7 cellular contexts compared by ENCODE assay signal in the genomic region with DNA sequence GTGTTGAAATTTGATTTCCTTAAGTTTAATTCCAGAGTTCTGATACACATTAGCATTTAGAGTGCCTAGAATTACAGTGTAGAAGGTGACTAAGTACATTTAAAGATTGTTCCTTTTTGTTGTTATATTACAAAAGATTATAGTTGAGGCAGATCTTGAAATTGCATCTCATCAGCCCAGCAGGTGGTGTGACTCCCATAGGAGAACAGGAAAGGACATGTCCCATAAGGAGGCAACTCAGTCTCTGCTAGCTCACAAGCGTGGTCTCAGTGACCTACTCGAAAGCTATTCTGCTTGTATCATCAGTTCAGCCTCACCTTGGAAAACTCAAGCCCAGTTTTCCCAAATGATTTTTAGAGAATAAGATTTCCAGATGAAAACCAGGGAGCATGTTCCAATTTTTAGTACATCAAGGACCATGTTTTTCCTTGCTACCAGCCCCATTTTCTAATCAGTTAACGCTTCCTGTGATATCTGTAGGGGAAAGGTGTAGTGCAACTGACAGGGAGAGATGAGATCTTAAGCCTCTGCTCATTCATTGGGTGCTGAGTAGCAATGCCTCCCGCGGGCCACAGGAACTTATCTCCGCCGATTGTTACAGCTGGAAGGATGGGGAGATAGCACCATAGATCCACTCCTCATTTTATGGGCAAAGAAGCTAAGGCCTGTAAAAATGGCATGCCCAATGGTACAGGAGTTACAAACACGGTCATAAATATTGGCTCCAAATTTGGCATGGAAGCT. TPM values are rescaled to one million over a fixed set of nuclear protein-coding genes. Genes with fewer than 3 reads are reported as not detected.
DNase-seq lines count a peak whose midpoint lies in the region; ATAC-seq and TF ChIP-seq lines count a peak whose summit lies in the region.

No MANE protein-coding gene starts in this region.

- peaks cover 46% of the 10 kb centered on the region for H3K27me3 Mint-ChIP-seq in activated T-helper 2 cell treated with anti-CD3 and anti-CD28 coated beads, Interferon-gamma antibody, Interleukin-2, Interleukin-4, amounts not matched to agents 10 μg/mL and 5 μg/mL and 100 μg/mL, durations not matched to agents 14 hours and 24 hours and 36 hours (ENCODE audit: low read depth)
- H3K27me3 Mint-ChIP-seq in stimulated activated naive B cell treated with anti-CD40 and anti-IgM and Interleukin-4, amounts not matched to agents 10 μg/mL and 1 μg/mL and 100 μg/mL, for 72 hours, result peaks cover 20 to 24% of the 10 kb centered on the region in 2 donors

- H3K9me3 ChIP-seq in HUES48 (ENCODE audit: control insufficient read depth, insufficient read depth, low read length) (no peaks in the 10 kb centered on the region), iPS-18c (ENCODE audit: control insufficient read depth, insufficient read depth, low read length) (no peaks in the 10 kb centered on the region)

- no peak overlapping the region for H3K9ac ChIP-seq in HUES48 (ENCODE audit: low read depth, low read length)

- peaks cover 23% of the 10 kb centered on the region for H3K4me1 ChIP-seq in HUES48 (ENCODE audit: control insufficient read depth, insufficient read depth, low read length)

- H3K4me3 ChIP-seq in HUES48 (ENCODE audit: low read depth, low read length), result peak overlapping the region; percentile 95
- peak overlapping the region; percentile 97; the same call in 1 of the 2 replicates for H3K4me3 ChIP-seq in iPS-18c (ENCODE audit: insufficient read depth, low read depth, low read length)
- H3K4me3 ChIP-seq in coronary artery, result no peak overlapping the region

- H3K27ac ChIP-seq in HUES48 (ENCODE audit: low read depth, low read length) (no peak overlapping the region), coronary artery (peak overlapping the region in 1 of 2 donors; percentile 95)

- peaks cover 22% of the 10 kb centered on the region for H3K4me1 Mint-ChIP-seq in activated T-helper 2 cell treated with anti-CD3 and anti-CD28 coated beads, Interferon-gamma antibody, Interleukin-2, Interleukin-4, amounts not matched to agents 10 μg/mL and 5 μg/mL and 100 μg/mL, durations not matched to agents 14 hours and 24 hours and 36 hours (ENCODE audit: low read depth)
- peaks cover 16 to 32% of the 10 kb centered on the region in 2 donors for H3K4me1 Mint-ChIP-seq in stimulated activated naive B cell treated with anti-CD40 and anti-IgM and Interleukin-4, amounts not matched to agents 10 μg/mL and 1 μg/mL and 100 μg/mL, for 72 hours

- no peak overlapping the region for H3K27ac Mint-ChIP-seq in activated T-helper 2 cell treated with anti-CD3 and anti-CD28 coated beads, Interferon-gamma antibody, Interleukin-2, Interleukin-4, amounts not matched to agents 10 μg/mL and 5 μg/mL and 100 μg/mL, durations not matched to agents 14 hours and 24 hours and 36 hours
- H3K27ac Mint-ChIP-seq in stimulated activated naive B cell treated with anti-CD40 and anti-IgM and Interleukin-4, amounts not matched to agents 10 μg/mL and 1 μg/mL and 100 μg/mL, for 72 hours, result no peak overlapping the region

- intact Hi-C loops in activated T-helper 2 cell treated with anti-CD3 and anti-CD28 coated beads, Interferon-gamma antibody, Interleukin-2, Interleukin-4, amounts not matched to agents 10 μg/mL and 5 μg/mL and 100 μg/mL, durations not matched to agents 14 hours and 24 hours and 36 hours (cut with micrococcal nuclease), result loop anchor here (5.0 kb wide), 1 partner anchor 259 kb away; no protein-coding TSS in a partner anchor

- H3K4me3 Mint-ChIP-seq in activated T-helper 2 cell treated with anti-CD3 and anti-CD28 coated beads, Interferon-gamma antibody, Interleukin-2, Interleukin-4, amounts not matched to agents 10 μg/mL and 5 μg/mL and 100 μg/mL, durations not matched to agents 14 hours and 24 hours and 36 hours (ENCODE audit: low read depth), result peak overlapping the region; percentile 77
- peak overlapping the region; percentile 73 to 81 for H3K4me3 Mint-ChIP-seq in stimulated activated naive B cell treated with anti-CD40 and anti-IgM and Interleukin-4, amounts not matched to agents 10 μg/mL and 1 μg/mL and 100 μg/mL, for 72 hours

- peaks cover 34% of the 10 kb centered on the region for H3K27me3 ChIP-seq in HUES48 (ENCODE audit: control insufficient read depth, insufficient read depth, low read length)

- DNase-seq in activated T-helper 2 cell treated with anti-CD3 and anti-CD28 coated beads, Interferon-gamma antibody, Interleukin-2, Interleukin-4, amounts not matched to agents 10 μg/mL and 5 μg/mL and 100 μg/mL, durations not matched to agents 14 hours and 24 hours and 36 hours (ENCODE audit: low spot score), result no peak
- DNase-seq in stimulated activated naive B cell treated with anti-CD40 and anti-IgM and Interleukin-4, amounts not matched to agents 10 μg/mL and 1 μg/mL and 100 μg/mL, for 72 hours, result no peak
- DNase-seq in SKM-1 treated with dmso at 0.1 percent for 144 hours (lab: John Stamatoyannopoulos, UW; ENCODE audit: unreplicated experiment) (no peak), coronary artery (ENCODE audit: low spot score) (no peak), DMS153 treated with DMSO at 0.1 percent for 48 hours (lab: John Stamatoyannopoulos, UW; ENCODE audit: unreplicated experiment) (no peak)

- H3K9me3 Mint-ChIP-seq in activated T-helper 2 cell treated with anti-CD3 and anti-CD28 coated beads, Interferon-gamma antibody, Interleukin-2, Interleukin-4, amounts not matched to agents 10 μg/mL and 5 μg/mL and 100 μg/mL, durations not matched to agents 14 hours and 24 hours and 36 hours, result no peaks in the 10 kb centered on the region
- H3K9me3 Mint-ChIP-seq in stimulated activated naive B cell treated with anti-CD40 and anti-IgM and Interleukin-4, amounts not matched to agents 10 μg/mL and 1 μg/mL and 100 μg/mL, for 72 hours, result peaks cover 0 to 2% of the 10 kb centered on the region in 2 donors

- H3K36me3 ChIP-seq in HUES48 (ENCODE audit: control insufficient read depth, insufficient read depth, low read length), result no peaks in the 10 kb centered on the region

- no peaks in the 10 kb centered on the region for H3K36me3 Mint-ChIP-seq in activated T-helper 2 cell treated with anti-CD3 and anti-CD28 coated beads, Interferon-gamma antibody, Interleukin-2, Interleukin-4, amounts not matched to agents 10 μg/mL and 5 μg/mL and 100 μg/mL, durations not matched to agents 14 hours and 24 hours and 36 hours (ENCODE audit: low read depth)
- peaks cover 0 to 2% of the 10 kb centered on the region in 2 donors for H3K36me3 Mint-ChIP-seq in stimulated activated naive B cell treated with anti-CD40 and anti-IgM and Interleukin-4, amounts not matched to agents 10 μg/mL and 1 μg/mL and 100 μg/mL, for 72 hours

- ATAC-seq in stimulated activated naive B cell treated with anti-CD40 and anti-IgM and Interleukin-4, amounts not matched to agents 10 μg/mL and 1 μg/mL and 100 μg/mL, for 72 hours (replicated peaks), result no peak

- no peak for TF ChIP-seq CTCF in coronary artery (IDR thresholded peaks at IDR 0.05)

RNA-seq across cellular contexts. Expression of a gene that starts 1.1 kb away (rescaled TPM):
- 6.4 and 7.5 TPM in 2 replicates for total RNA-seq in activated T-helper 2 cell treated with anti-CD3 and anti-CD28 coated beads, Interferon-gamma antibody, Interleukin-2, Interleukin-4, amounts not matched to agents 10 μg/mL and 5 μg/mL and 100 μg/mL, durations not matched to agents 14 hours and 24 hours and 36 hours
